8 cellular contexts compared by ENCODE assay signal in the genomic region with DNA sequence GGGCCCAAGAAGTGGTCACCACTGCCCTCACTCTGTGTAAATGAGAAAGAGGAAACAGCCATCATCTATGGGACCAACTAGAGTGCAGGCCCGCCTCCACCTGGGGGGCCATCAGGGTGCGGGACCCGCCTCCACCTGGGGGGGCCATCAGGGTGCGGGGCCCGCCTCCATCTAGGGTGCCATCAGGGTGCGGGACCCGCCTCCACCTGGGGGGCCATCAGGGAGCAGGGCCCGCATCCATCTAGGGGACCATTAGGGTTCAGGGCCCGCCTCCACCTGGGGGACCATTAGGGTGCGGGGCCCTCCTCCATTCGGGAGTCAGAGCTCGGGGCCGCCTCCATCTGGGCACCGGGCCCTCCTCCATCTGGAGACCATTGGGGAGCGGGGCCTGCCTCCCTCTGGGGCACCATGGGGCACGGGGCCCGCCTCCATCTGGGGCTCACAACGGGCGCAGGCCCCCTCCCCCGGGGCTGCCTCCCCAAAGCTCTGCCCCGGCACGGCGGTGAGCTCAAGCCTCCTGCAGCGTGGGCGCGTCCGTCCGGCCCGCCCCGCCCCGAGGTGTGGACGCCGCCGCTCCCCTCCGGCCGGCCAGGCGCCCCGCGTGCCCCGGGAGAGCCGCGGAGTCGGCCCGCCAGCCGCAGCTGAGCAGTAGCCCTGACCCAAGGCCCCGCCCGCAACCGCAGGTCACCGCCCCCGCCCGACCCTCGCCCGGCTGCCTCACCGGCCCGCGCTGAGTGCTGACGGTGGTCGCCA. TPM values are rescaled to one million over a fixed set of nuclear protein-coding genes. Genes with fewer than 3 reads are reported as not detected.
DNase-seq lines count a peak whose midpoint lies in the region; ATAC-seq and TF ChIP-seq lines count a peak whose summit lies in the region.

No MANE protein-coding gene starts in this region.

- H3K4me3 ChIP-seq in SJSA1, result peak overlapping the region; percentile 94
- H3K4me3 ChIP-seq in neutrophil (ENCODE audit: low read depth in 1 of 2, low read length in 1 of 2), result peak overlapping the region; percentile 70 to 78

- H3K27ac Mint-ChIP-seq in T-helper 2 cell treated with Interferon-gamma antibody and Interleukin-4, amounts not matched to agents 5 μg/mL and 100 μg/mL, for 36 hours, result peak overlapping the region; percentile 13

- H3K9me3 ChIP-seq in SJSA1 (replicated peaks) (no peaks in the 10 kb centered on the region; the same call in 1 of the 2 replicates), neutrophil (no peaks in the 10 kb centered on the region)

- H3K4me3 Mint-ChIP-seq in T-helper 2 cell treated with Interferon-gamma antibody and Interleukin-4, amounts not matched to agents 5 μg/mL and 100 μg/mL, for 36 hours, result peak overlapping the region; percentile 41

- TF ChIP-seq CTCF in neutrophil (IDR thresholded peaks at IDR 0.05), result no peak

- ATAC-seq in HG02798 (IDR thresholded peaks at IDR 0.05; ENCODE audit: poor library complexity, unreplicated experiment) (peak; percentile 50), esophagus mucosa (peak; percentile 33)

- peaks cover 21% of the 10 kb centered on the region for H3K9me3 Mint-ChIP-seq in T-helper 2 cell treated with Interferon-gamma antibody and Interleukin-4, amounts not matched to agents 5 μg/mL and 100 μg/mL, for 36 hours

- H3K4me1 ChIP-seq in SJSA1 (replicated peaks) (peaks cover 11% of the 10 kb centered on the region), neutrophil (ENCODE audit: control insufficient read depth in 1 of 2, insufficient read depth in 1 of 2, low read depth in 1 of 2, low read length in 1 of 2) (peaks cover 53% of the 10 kb centered on the region in 2 experiments)

- H3K36me3 Mint-ChIP-seq in T-helper 2 cell treated with Interferon-gamma antibody and Interleukin-4, amounts not matched to agents 5 μg/mL and 100 μg/mL, for 36 hours (ENCODE audit: low read depth), result peaks cover 9% of the 10 kb centered on the region

- DNase-seq in T-helper 2 cell treated with Interferon-gamma antibody and Interleukin-4, amounts not matched to agents 5 μg/mL and 100 μg/mL, for 36 hours (ENCODE audit: low spot score), result no peak
- DNase-seq in T-helper 2 cell (no peak), SJSA1 (ENCODE audit: low read depth in 1 of 2, low spot score in 2 of 2) (peak in 1 of 2 experiments; percentile 2), amygdala (lab: John Stamatoyannopoulos, UW) (no peak), NCI-H524 treated with DMSO at 0.1 percent for 48 hours (lab: John Stamatoyannopoulos, UW) (no peak)

- peaks cover 28% of the 10 kb centered on the region for H3K4me1 Mint-ChIP-seq in T-helper 2 cell treated with Interferon-gamma antibody and Interleukin-4, amounts not matched to agents 5 μg/mL and 100 μg/mL, for 36 hours (ENCODE audit: low read depth)

- H3K27ac ChIP-seq in SJSA1 (peak overlapping the region; percentile 63), neutrophil (peak overlapping the region; percentile 96)

- H3K27me3 Mint-ChIP-seq in T-helper 2 cell treated with Interferon-gamma antibody and Interleukin-4, amounts not matched to agents 5 μg/mL and 100 μg/mL, for 36 hours (ENCODE audit: low read depth), result peaks cover 19% of the 10 kb centered on the region

- H3K36me3 ChIP-seq in SJSA1, result peaks cover 4% of the 10 kb centered on the region
- H3K36me3 ChIP-seq in neutrophil, result peaks cover 10% of the 10 kb centered on the region

- H3K27me3 ChIP-seq in SJSA1 (replicated peaks), result no peaks in the 10 kb centered on the region
- H3K27me3 ChIP-seq in neutrophil, result no peaks in the 10 kb centered on the region

RNA-seq across cellular contexts. Expression of a gene that starts 0.5 kb away (rescaled TPM):
- total RNA-seq in SJSA1 (2014; rRNA removed; shearing (Covaris generic)), result 18.8 and 19.3 TPM in 2 replicates
- total RNA-seq in esophagus mucosa, result 118 TPM
